In the genomic region with DNA sequence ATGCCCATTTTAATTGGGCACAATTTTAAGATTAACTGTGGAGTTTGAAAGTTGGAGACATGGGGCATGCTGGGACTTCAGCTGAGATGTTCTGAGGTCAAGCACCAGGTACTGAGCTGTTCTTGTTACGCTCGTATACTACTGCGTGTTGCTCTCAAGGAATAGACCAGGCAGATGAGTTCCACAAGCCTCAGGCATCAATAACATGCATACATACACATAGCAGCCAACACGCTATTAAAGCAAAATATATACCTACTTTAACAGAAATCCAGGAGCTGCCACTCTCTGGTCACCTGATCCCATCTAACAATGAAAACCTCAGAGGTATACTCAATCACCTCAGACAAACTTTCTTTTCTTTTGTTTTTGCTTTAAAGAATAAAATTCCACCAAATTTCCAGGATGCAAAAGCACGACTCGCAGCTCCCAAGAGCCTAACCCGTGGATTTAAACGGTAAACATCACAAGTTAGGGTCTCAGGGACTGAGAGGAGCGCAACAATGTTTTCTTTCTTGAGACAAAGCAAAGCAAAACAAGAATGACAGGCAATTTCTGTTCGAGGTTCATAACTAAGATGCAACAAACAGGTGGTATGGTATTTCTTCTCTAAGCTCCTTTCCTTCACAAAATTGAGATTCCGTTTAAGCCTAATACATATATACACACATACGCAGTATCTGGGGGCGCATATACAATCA, we compare ENCODE assay signal across 8 cellular contexts. TPM values are rescaled to one million over a fixed set of nuclear protein-coding genes. Genes with fewer than 3 reads are reported as not detected.
DNase-seq lines count a peak whose midpoint lies in the region; ATAC-seq, FAIRE-seq and TF ChIP-seq lines count a peak whose summit lies in the region.

No MANE protein-coding gene starts in this region.

- no peaks in the 10 kb centered on the region for H3K9me3 ChIP-seq in MG63
- H3K9me3 ChIP-seq in ectodermal cell (ENCODE audit: control insufficient read depth, low read length): no peaks in the 10 kb centered on the region
- H3K9me3 ChIP-seq in lower lobe of right lung: no peaks in the 10 kb centered on the region
- H3K9me3 ChIP-seq in thymus (ENCODE audit: control insufficient read depth): no peaks in the 10 kb centered on the region

- WGBS in ectodermal cell, 2 experiments: 52 to 58% methylated on average over 13 of the region's 13 CpGs
- WGBS in thymus: 78% methylated on average over 13 of the region's 13 CpGs

- intact Hi-C loops in lower lobe of right lung (cut with DNase I): loop anchor here (5.0 kb wide), 1 partner anchor 442 kb away; no protein-coding TSS in a partner anchor

- no peak for TF ChIP-seq CTCF in lower lobe of right lung (IDR thresholded peaks at IDR 0.05)

- H3K4me1 ChIP-seq in ectodermal cell (ENCODE audit: control insufficient read depth, insufficient read depth, low read length) (peaks cover 10% of the 10 kb centered on the region), lower lobe of right lung (peaks cover 13% of the 10 kb centered on the region), thymus (ENCODE audit: control insufficient read depth, insufficient read depth, low read length) (no peaks in the 10 kb centered on the region)

- H3K4me3 ChIP-seq in MG63: peak overlapping the region; percentile 54
- H3K4me3 ChIP-seq in ectodermal cell (ENCODE audit: insufficient read depth, low read depth, low read length): peak overlapping the region; percentile 16
- H3K4me3 ChIP-seq in lower lobe of right lung: peak overlapping the region; percentile 51
- H3K4me3 ChIP-seq in thymus (ENCODE audit: low read length): peak overlapping the region; percentile 19

- H3K27me3 ChIP-seq in MG63 (no peaks in the 10 kb centered on the region), ectodermal cell (ENCODE audit: control insufficient read depth, insufficient read depth, low read length, poor library complexity, severe bottlenecking) (peaks cover 37% of the 10 kb centered on the region), lower lobe of right lung (ENCODE audit: low read depth) (peaks cover 17% of the 10 kb centered on the region), thymus (ENCODE audit: control insufficient read depth, insufficient read depth) (peaks cover 6% of the 10 kb centered on the region)

- H3K36me3 ChIP-seq in MG63: peaks cover 94% of the 10 kb centered on the region
- H3K36me3 ChIP-seq in ectodermal cell (ENCODE audit: control insufficient read depth, insufficient read depth, low read length): no peaks in the 10 kb centered on the region
- H3K36me3 ChIP-seq in lower lobe of right lung: no peaks in the 10 kb centered on the region
- no peaks in the 10 kb centered on the region for H3K36me3 ChIP-seq in thymus (ENCODE audit: control insufficient read depth, insufficient read depth)

- ATAC-seq in lower lobe of right lung (no peak), GM18868 (IDR thresholded peaks at IDR 0.05; ENCODE audit: unreplicated experiment) (no peak)

- H3K27ac ChIP-seq in ectodermal cell (ENCODE audit: insufficient read depth, low read depth, low read length, poor library complexity, severe bottlenecking) (no peak overlapping the region), lower lobe of right lung (no peak overlapping the region), thymus (ENCODE audit: low read depth) (no peak overlapping the region)

- DNase-seq in MG63: no peak
- DNase-seq in lower lobe of right lung: no peak
- DNase-seq in urothelium cell line (ENCODE audit: low spot score): no peak
- DNase-seq in NCI-H2107 (lab: John Stamatoyannopoulos, UW): no peak
- DNase-seq in SHP77 treated with DMSO at 0.1 percent for 48 hours (lab: John Stamatoyannopoulos, UW): no peak

- no peak for FAIRE-seq in urothelium cell line (lab: Jason Lieb, UNC)

RNA-seq across cellular contexts. Expression of a gene that starts 16.5 kb away (rescaled TPM):
- not detected in 2 replicates for total RNA-seq in MG63 (2014; rRNA removed; shearing (Covaris generic); ENCODE audit: low replicate concordance)
- polyA plus RNA-seq in ectodermal cell (2013, experiment 1 of 4): not detected
- not detected for polyA plus RNA-seq in ectodermal cell (2013, experiment 2 of 4)
- not detected for polyA plus RNA-seq in ectodermal cell (2013, experiment 3 of 4)
- polyA plus RNA-seq in ectodermal cell (2013, experiment 4 of 4): not detected
- 0.62 TPM for total RNA-seq in lower lobe of right lung
- polyA plus RNA-seq in thymus: not detected
